Comparison of ENCODE assay signal across 21 cellular contexts in genomic region chr16:28106467-28106866, GRCh38. TPM values are rescaled to one million over a fixed set of nuclear protein-coding genes. Genes with fewer than 3 reads are reported as not detected.
DNase-seq lines count a peak whose midpoint lies in the region; ATAC-seq and TF ChIP-seq lines count a peak whose summit lies in the region.
"Had no signal": no experiment of that assay in that cellular context is flagged by ENCODE, and none has a peak within 500 bp of the region (broad histone marks: within the 10 kb centered on the region; RNA-seq: fewer than 3 reads in every experiment).

No MANE protein-coding gene starts in this region.

- H3K4me2 ChIP-seq in osteoblast (ENCODE audit: insufficient read depth, low read length) = no peak overlapping the region
- H3K4me2 ChIP-seq: SK-N-SH had no signal

- peaks cover 26% of the 10 kb centered on the region for H4K20me1 ChIP-seq in osteoblast (ENCODE audit: insufficient read depth, low read length)

- H3K4me1 ChIP-seq in osteoblast (ENCODE audit: insufficient read depth, low read length) (no peaks in the 10 kb centered on the region), prostate gland (replicated peaks) (no peaks in the 10 kb centered on the region)

- no peak overlapping the region for H2AFZ ChIP-seq in osteoblast (ENCODE audit: low read length)

- H3K79me2 ChIP-seq in osteoblast (ENCODE audit: insufficient read depth, low read length) = peaks cover 28% of the 10 kb centered on the region

- intact Hi-C loops in lower leg skin (cut with DNase I; ENCODE audit: low total_unique reads) = no loop called here
- intact Hi-C loops in prostate gland (cut with DNase I) = no loop called here

- no peaks in the 10 kb centered on the region for H3K27me3 ChIP-seq in osteoblast (ENCODE audit: insufficient read depth, low read length)
- H3K27me3 ChIP-seq in prostate gland (replicated peaks; ENCODE audit: insufficient read depth) = no peaks in the 10 kb centered on the region

- 78 to 79% methylated on average over 4 of the region's 4 CpGs for WGBS in lower leg skin, 2 donors
- WGBS in prostate gland = 80% methylated on average over 4 of the region's 4 CpGs

- H3K27ac ChIP-seq in osteoblast (ENCODE audit: low read depth, low read length) (no peak overlapping the region), prostate gland (no peak overlapping the region)

- H3K36me3 ChIP-seq in osteoblast (ENCODE audit: insufficient read depth, low read length) (peaks cover 93% of the 10 kb centered on the region), prostate gland (peaks cover under 1 to 21% of the 10 kb centered on the region in 2 donors)

- TF ChIP-seq POLR2A in lower leg skin (IDR thresholded peaks at IDR 0.05) (no peak), prostate gland (IDR thresholded peaks at IDR 0.05) (no peak)

- peak; percentile 3 for DNase-seq in activated effector memory CD4-positive, alpha-beta T cell treated with anti-CD3 and anti-CD28 coated beads, Interleukin-2, amount 50 U/mL, for 16 hours
- DNase-seq in activated effector memory CD4-positive, alpha-beta T cell treated with Interleukin-2 at 50 U/mL for 16 hours = no peak
- DNase-seq in NCI-H146 (lab: John Stamatoyannopoulos, UW) (peak; percentile 73), osteoblast (ENCODE audit: insufficient read length, low spot score, missing footprints) (peak; percentile 54), GF-D8 (lab: John Stamatoyannopoulos, UW) (no peak), lower leg skin (ENCODE audit: low spot score in 2 of 2) (no peak), prostate gland (ENCODE audit: low spot score) (no peak)
- DNase-seq: CD4-positive, CD25-positive, alpha-beta regulatory T cell; COR-L47; H7; Kasumi-1; NCI-H1436; NCI-H2029; NCI-H446 treated with DMSO at 0.1 percent for 48 hours; NCI-H526 treated with DMSO at 0.1 percent for 48 hours; SHP77 treated with DMSO at 0.1 percent for 48 hours; SK-N-SH had no signal

- H3K4me3 ChIP-seq in osteoblast (ENCODE audit: insufficient read depth, low read length) (no peak overlapping the region), lower leg skin (ENCODE audit: low read depth, poor library complexity, severe bottlenecking) (no peak overlapping the region), prostate gland (no peak overlapping the region)
- H3K4me3 ChIP-seq: GM12878 had no signal

- TF ChIP-seq CTCF in osteoblast (IDR thresholded peaks at IDR 0.05; ENCODE audit: extremely low read depth, low read depth, low read length) (no peak), lower leg skin (IDR thresholded peaks at IDR 0.05) (no peak), prostate gland (IDR thresholded peaks at IDR 0.05) (no peak)

- peak; percentile 43 for ATAC-seq in esophagus mucosa
- ATAC-seq: GM12878 had no signal

- H3K9me3 ChIP-seq in osteoblast (ENCODE audit: low read depth, low read length) (no peaks in the 10 kb centered on the region), prostate gland (no peaks in the 10 kb centered on the region)
- H3K9me3 ChIP-seq: SK-N-SH had no signal

RNA-seq across cellular contexts. Expression of gene GSG1L, which starts 43.0 kb away (rescaled TPM):
- total RNA-seq in esophagus mucosa = not detected
- total RNA-seq in osteoblast = not detected in 2 replicates
- total RNA-seq in lower leg skin = 1 to 10 TPM in 1 of 4 donors, under 1 TPM in 2, not detected in 1; 0.49 to 1.1 (median 0.59) TPM
- under 1 TPM in 1 of 2 donors, not detected in 1; 0.91 TPM for total RNA-seq in prostate gland
- total RNA-seq: A673; CD4-positive, CD25-positive, alpha-beta regulatory T cell; GM12878; H7; MCF 10A had no signal

Comparison
In these comparisons a context has a peak if more than half of its experiments do, and no peak if none do; other contexts are left out.
1. DNase-seq: peak in activated effector memory CD4-positive, alpha-beta T cell treated with anti-CD3 and anti-CD28 coated beads, Interleukin-2, amount 50 U/mL, for 16 hours (single experiment), NCI-H146 (single experiment) and osteoblast (single experiment); none in activated effector memory CD4-positive, alpha-beta T cell treated with Interleukin-2 at 50 U/mL for 16 hours (single experiment), GF-D8 (single experiment), lower leg skin (0 of 2) and prostate gland (single experiment).